1 cellular context compared by ENCODE assay signal in genomic region chr3:72617420-72618024, GRCh38.
TF ChIP-seq lines count a peak whose summit lies in the region.

No MANE protein-coding gene starts in this region.

TF ChIP-seq in HepG2, 621 proteins besides CTCF, POLR2A, EP300 and RAD21 (continued from another document):
- TF ChIP-seq PRDM15 (CRISPR knock-in tag; IDR thresholded peaks at IDR 0.05) (no peak), SAP130 (CRISPR knock-in tag; IDR thresholded peaks at IDR 0.05; ENCODE audit: low read depth) (0 out of 2 replicates have a peak, but pooled peaks have one; percentile 9), MEIS1 (CRISPR knock-in tag; IDR thresholded peaks at IDR 0.05; ENCODE audit: borderline replicate concordance) (no peak), ZFYVE20 (CRISPR knock-in tag; IDR thresholded peaks at IDR 0.05; ENCODE audit: borderline replicate concordance, low read depth) (no peak), ZNF772 (CRISPR knock-in tag; IDR thresholded peaks at IDR 0.05) (no peak), RFX3 (CRISPR knock-in tag; IDR thresholded peaks at IDR 0.05) (no peak), NCOR1 (IDR thresholded peaks at IDR 0.05; ENCODE audit: borderline replicate concordance, low read length) (no peak), SYNCRIP (IDR thresholded peaks at IDR 0.05; ENCODE audit: insufficient read depth, low read depth, low read length) (no peak), ARID3A (IDR thresholded peaks at IDR 0.05; ENCODE audit: low read depth, low read length) (no peak), GLI4 (CRISPR knock-in tag; IDR thresholded peaks at IDR 0.05; ENCODE audit: borderline replicate concordance) (no peak), NFIB (CRISPR knock-in tag; IDR thresholded peaks at IDR 0.05; ENCODE audit: borderline replicate concordance) (no peak), ZNF644 (CRISPR knock-in tag; IDR thresholded peaks at IDR 0.05; ENCODE audit: low read depth) (0 out of 2 replicates have a peak, but pooled peaks have one; percentile 11), ZNF501 (CRISPR knock-in tag; IDR thresholded peaks at IDR 0.05) (no peak), NR2F6 (IDR thresholded peaks at IDR 0.05) (peak; percentile 31; the same call in 1 of the 2 replicates), NR2F6 (CRISPR knock-in tag; IDR thresholded peaks at IDR 0.05) (no peak), NR2F1 (CRISPR knock-in tag; IDR thresholded peaks at IDR 0.05) (peak in 1 of 2 experiments; percentile 45; a peak in 1 of 4 replicates), CSRNP2 (CRISPR knock-in tag; conservative IDR thresholded peaks at IDR 0.05; ENCODE audit: low read depth) (no peak), HNF1B (CRISPR knock-in tag; IDR thresholded peaks at IDR 0.05) (peak; percentile 75), PHF21A (CRISPR knock-in tag; IDR thresholded peaks at IDR 0.05) (no peak), UBTF (CRISPR knock-in tag; IDR thresholded peaks at IDR 0.05) (no peak), BCL3 (CRISPR knock-in tag; IDR thresholded peaks at IDR 0.05) (no peak), RXRB (CRISPR knock-in tag; IDR thresholded peaks at IDR 0.05; ENCODE audit: borderline replicate concordance) (peak; percentile 29; the same call in 1 of the 2 replicates), HNF4G (IDR thresholded peaks at IDR 0.05; ENCODE audit: borderline replicate concordance, low read depth, low read length) (0 out of 2 replicates have a peak, but pooled peaks have one; percentile 29), HNF4G (CRISPR knock-in tag; IDR thresholded peaks at IDR 0.05; ENCODE audit: borderline replicate concordance, low read depth) (no peak; the same call in 1 of the 2 replicates), ZNF460 (CRISPR knock-in tag; IDR thresholded peaks at IDR 0.05; ENCODE audit: borderline replicate concordance) (no peak), ZNF619 (CRISPR knock-in tag; IDR thresholded peaks at IDR 0.05) (no peak), TOPORS (CRISPR knock-in tag; IDR thresholded peaks at IDR 0.05) (no peak), SIN3A (IDR thresholded peaks at IDR 0.05; ENCODE audit: borderline replicate concordance, low read depth, low read length) (no peak), ZNF343 (CRISPR knock-in tag; IDR thresholded peaks at IDR 0.05) (no peak), TIGD3 (CRISPR knock-in tag; IDR thresholded peaks at IDR 0.05; ENCODE audit: borderline replicate concordance) (no peak), NBN (conservative IDR thresholded peaks at IDR 0.05) (no peak), MAX (IDR thresholded peaks at IDR 0.05) (peak; percentile 26; the same call in 1 of the 2 replicates)
